8 cellular contexts compared by ENCODE assay signal in genomic region chr5:98796197-98796972, GRCh38. TPM values are rescaled to one million over a fixed set of nuclear protein-coding genes. Genes with fewer than 3 reads are reported as not detected.
DNase-seq lines count a peak whose midpoint lies in the region; ATAC-seq, FAIRE-seq and TF ChIP-seq lines count a peak whose summit lies in the region.

No MANE protein-coding gene starts in this region.

- no peak overlapping the region for H2BK15ac ChIP-seq in H1 (ENCODE audit: low read length)

- no peak overlapping the region for H3K27ac Mint-ChIP-seq in natural killer cell
- H3K27ac Mint-ChIP-seq in natural killer cell treated with Interleukin-12 subunit alpha and Interleukin-12 subunit beta and Interleukin-15 and Interleukin-18, amount 100 ng/mL, for 72 hours, result no peak overlapping the region
- no peak overlapping the region for H3K27ac Mint-ChIP-seq in activated B cell treated with CpG ODN at 0.5 μM for 24 hours
- H3K27ac Mint-ChIP-seq in type B pancreatic cell, result peak overlapping the region; percentile 38

- TF ChIP-seq CTCF in natural killer cell (IDR thresholded peaks at IDR 0.05) (peak; percentile 58), Loucy (conservative IDR thresholded peaks at IDR 0.05; ENCODE audit: low read length) (peak; percentile 63), activated B cell treated with CpG ODN at 0.5 μM for 24 hours (IDR thresholded peaks at IDR 0.05) (peak; percentile 26), H1 (IDR thresholded peaks at IDR 0.05; ENCODE audit: control extremely low read depth in 1 of 3, insufficient read depth in 1 of 3, low read depth in 1 of 3, low read length in 3 of 3) (peak in 2 of 3 experiments; percentile 48 to 66; a peak in 2 of 4 replicates), type B pancreatic cell (conservative IDR thresholded peaks at IDR 0.05) (peak; percentile 85)

- H3K9me2 ChIP-seq in Loucy (replicated peaks; ENCODE audit: low read depth, low read length), result no peaks in the 10 kb centered on the region

- H4K8ac ChIP-seq in H1 (ENCODE audit: extremely low read depth, insufficient read depth, low read length), result no peak overlapping the region

- no peak overlapping the region for H3K4me3 Mint-ChIP-seq in natural killer cell
- H3K4me3 Mint-ChIP-seq in natural killer cell treated with Interleukin-12 subunit alpha and Interleukin-12 subunit beta and Interleukin-15 and Interleukin-18, amount 100 ng/mL, for 72 hours, result no peak overlapping the region
- H3K4me3 Mint-ChIP-seq in activated B cell treated with CpG ODN at 0.5 μM for 24 hours, result no peak overlapping the region
- peak overlapping the region; percentile 8 for H3K4me3 Mint-ChIP-seq in type B pancreatic cell

- no peaks in the 10 kb centered on the region for H3K36me3 Mint-ChIP-seq in natural killer cell
- no peaks in the 10 kb centered on the region for H3K36me3 Mint-ChIP-seq in natural killer cell treated with Interleukin-12 subunit alpha and Interleukin-12 subunit beta and Interleukin-15 and Interleukin-18, amount 100 ng/mL, for 72 hours
- peaks cover 19% of the 10 kb centered on the region for H3K36me3 Mint-ChIP-seq in activated B cell treated with CpG ODN at 0.5 μM for 24 hours (ENCODE audit: low read depth)
- H3K36me3 Mint-ChIP-seq in type B pancreatic cell, result peaks cover 9% of the 10 kb centered on the region

- H3K79me2 ChIP-seq in Loucy (ENCODE audit: insufficient read depth, low read length) (no peaks in the 10 kb centered on the region), H1 (ENCODE audit: control insufficient read depth in 1 of 2, insufficient read depth in 2 of 2, low read length in 2 of 2) (peaks cover 0 to 16% of the 10 kb centered on the region in 2 experiments; a peak in 2 of 4 replicates)

- no peak overlapping the region for H2BK12ac ChIP-seq in H1 (ENCODE audit: low read depth, low read length)

- H3K27me3 Mint-ChIP-seq in natural killer cell (ENCODE audit: low read depth in 2 of 2) (peaks cover 0 to 13% of the 10 kb centered on the region in 2 donors), activated B cell treated with CpG ODN at 0.5 μM for 24 hours (no peaks in the 10 kb centered on the region), type B pancreatic cell (no peaks in the 10 kb centered on the region)
- H3K27me3 Mint-ChIP-seq in natural killer cell treated with Interleukin-12 subunit alpha and Interleukin-12 subunit beta and Interleukin-15 and Interleukin-18, amount 100 ng/mL, for 72 hours, result peaks cover 2 to 13% of the 10 kb centered on the region in 2 donors

- H3K27me3 ChIP-seq in Loucy (ENCODE audit: insufficient read depth, low read length, poor library complexity, severe bottlenecking), result no peaks in the 10 kb centered on the region
- no peaks in the 10 kb centered on the region for H3K27me3 ChIP-seq in H1 (replicated peaks in 1 of 4; ENCODE audit: control insufficient read depth in 3 of 4, extremely low read depth in 1 of 4, insufficient read depth in 3 of 4, low read length in 3 of 4)

- H2BK120ac ChIP-seq in H1 (replicated peaks; ENCODE audit: low read depth, low read length), result no peak overlapping the region

- H3K9ac ChIP-seq in Loucy (ENCODE audit: low read depth, low read length, poor library complexity, severe bottlenecking) (no peak overlapping the region), H1 (replicated peaks in 1 of 4; ENCODE audit: extremely low read depth in 1 of 4, low read depth in 3 of 4, low read length in 3 of 4) (no peak overlapping the region; a peak in 1 of 7 replicates)

- peak in 2 of 3 donors; percentile 46 to 57 for ATAC-seq in natural killer cell
- no peak for ATAC-seq in natural killer cell treated with Interleukin-12 subunit alpha and Interleukin-12 subunit beta and Interleukin-15 and Interleukin-18, amount 100 ng/mL, for 72 hours
- ATAC-seq in activated B cell treated with CpG ODN at 0.5 μM for 24 hours (ENCODE audit: low read depth), result peak; percentile 75

- intact Hi-C loops in natural killer cell (cut with micrococcal nuclease) (no loop called here), activated B cell treated with CpG ODN at 0.5 μM for 24 hours (cut with micrococcal nuclease) (loop anchor here (1.0 to 10.0 kb wide), 4 partner anchors 23 to 1565 kb away; partner anchors contain the start of gene RGMB)

- no peak overlapping the region for H2BK20ac ChIP-seq in H1 (ENCODE audit: low read length)

- no peaks in the 10 kb centered on the region for H3F3A ChIP-seq in Loucy (ENCODE audit: low read depth)

- no peak overlapping the region for H2AK5ac ChIP-seq in H1 (ENCODE audit: low read depth, low read length)

- H3K4me1 Mint-ChIP-seq in natural killer cell (no peaks in the 10 kb centered on the region), activated B cell treated with CpG ODN at 0.5 μM for 24 hours (peaks cover 8% of the 10 kb centered on the region), type B pancreatic cell (ENCODE audit: unreplicated experiment) (peaks cover 24% of the 10 kb centered on the region)
- H3K4me1 Mint-ChIP-seq in natural killer cell treated with Interleukin-12 subunit alpha and Interleukin-12 subunit beta and Interleukin-15 and Interleukin-18, amount 100 ng/mL, for 72 hours (ENCODE audit: low read depth in 2 of 2), result no peaks in the 10 kb centered on the region

- H4K20me1 ChIP-seq in Loucy (ENCODE audit: insufficient read depth, low read length, poor library complexity, severe bottlenecking), result no peaks in the 10 kb centered on the region
- H4K20me1 ChIP-seq in H1 (replicated peaks in 1 of 2; ENCODE audit: control insufficient read depth in 1 of 2, insufficient read depth in 2 of 2, low read length in 2 of 2), result peaks cover 2 to 8% of the 10 kb centered on the region in 2 experiments

- H3K4me3 ChIP-seq in Loucy (ENCODE audit: low read length, poor library complexity, severe bottlenecking) (no peak overlapping the region), H1 (ENCODE audit: extremely low read depth in 1 of 4, insufficient read depth in 2 of 4, low read depth in 3 of 4, low read length in 4 of 4) (peak overlapping the region in 1 of 4 experiments; percentile 6; a peak in 1 of 8 replicates)

- H3K4ac ChIP-seq in H1 (replicated peaks; ENCODE audit: insufficient read length, low read depth, low read length), result no peak overlapping the region

- H3K4me2 ChIP-seq in Loucy (ENCODE audit: low read depth, low read length, poor library complexity, severe bottlenecking) (no peak overlapping the region), H1 (ENCODE audit: insufficient read depth in 1 of 2, low read depth in 2 of 2, low read length in 2 of 2) (peak overlapping the region in 1 of 2 experiments; percentile 25; a peak in 2 of 4 replicates)

- FAIRE-seq in H1 (lab: Jason Lieb, UNC), result no peak

- H2AFZ ChIP-seq in Loucy (ENCODE audit: low read length), result no peak overlapping the region
- no peak overlapping the region for H2AFZ ChIP-seq in H1 (ENCODE audit: low read length)

- 7% methylated on average over 7 of the region's 7 CpGs; no CpG with 5 or more reads in 1 of the 2 experiments for WGBS in H1 (ENCODE audit: extremely low coverage in 1 of 2, insufficient coverage in 1 of 2, insufficient read length in 1 of 2, insufficient replicate concordance in 2 of 2, low coverage in 1 of 2, low lambda C conversion rate in 2 of 2, missing lambda C conversion rate in 1 of 2), 2 experiments

- H3K18ac ChIP-seq in H1 (ENCODE audit: extremely low read depth, low read length), result no peak overlapping the region

- H4K5ac ChIP-seq in H1 (ENCODE audit: insufficient read length, low read depth, low read length), result no peak overlapping the region

- TF ChIP-seq RAD21 in H1 (IDR thresholded peaks at IDR 0.05 in 1 of 2, conservative IDR thresholded peaks at IDR 0.05 in 1 of 2; ENCODE audit: low read depth in 2 of 2, low read length in 2 of 2), result peak; percentile 71 to 74

- H3K9me3 Mint-ChIP-seq in natural killer cell (no peaks in the 10 kb centered on the region), activated B cell treated with CpG ODN at 0.5 μM for 24 hours (no peaks in the 10 kb centered on the region), type B pancreatic cell (no peaks in the 10 kb centered on the region)
- H3K9me3 Mint-ChIP-seq in natural killer cell treated with Interleukin-12 subunit alpha and Interleukin-12 subunit beta and Interleukin-15 and Interleukin-18, amount 100 ng/mL, for 72 hours, result no peaks in the 10 kb centered on the region

- H3K27ac ChIP-seq in H1 (ENCODE audit: low read depth, low read length), result no peak overlapping the region

- no peaks in the 10 kb centered on the region for H3K4me1 ChIP-seq in Loucy (ENCODE audit: insufficient read depth, low read length, poor library complexity, severe bottlenecking)
- peaks cover 3 to 6% (median 3%) of the 10 kb centered on the region in 4 experiments; a peak in 4 of 7 replicates for H3K4me1 ChIP-seq in H1 (replicated peaks in 1 of 4; ENCODE audit: control insufficient read depth in 3 of 4, insufficient read depth in 4 of 4, low read length in 3 of 4)

- H3K9me3 ChIP-seq in Loucy (ENCODE audit: insufficient read depth, low read depth, low read length) (no peaks in the 10 kb centered on the region), H1 (ENCODE audit: insufficient read depth in 2 of 2, low read depth in 1 of 2, low read length in 1 of 2) (no peaks in the 10 kb centered on the region)

- H3K79me1 ChIP-seq in H1 (ENCODE audit: low read depth, low read length), result peaks cover 2% of the 10 kb centered on the region; the same call in 1 of the 2 replicates

- no peaks in the 10 kb centered on the region for H3K23me2 ChIP-seq in H1 (ENCODE audit: low read depth, low read length)

- no peak for TF ChIP-seq EP300 in H1 (IDR thresholded peaks at IDR 0.05; ENCODE audit: borderline replicate concordance in 1 of 2, low read depth in 2 of 2, low read length in 2 of 2)

- no peak overlapping the region for H3K56ac ChIP-seq in H1 (replicated peaks; ENCODE audit: insufficient read length, low read depth, low read length)

- H3K23ac ChIP-seq in H1 (ENCODE audit: insufficient read length), result no peak overlapping the region

- TF ChIP-seq POLR2A in H1 (IDR thresholded peaks at IDR 0.05; ENCODE audit: control extremely low read depth in 1 of 2, low read depth in 2 of 2, low read length in 2 of 2), result no peak

- no peak overlapping the region for H3K14ac ChIP-seq in H1 (ENCODE audit: insufficient read length)

- no peak for DNase-seq in natural killer cell
- DNase-seq in natural killer cell treated with Interleukin-12 subunit alpha and Interleukin-12 subunit beta and Interleukin-15 and Interleukin-18, amount 100 ng/mL, for 72 hours (ENCODE audit: low spot score), result no peak
- DNase-seq in HCEC 1CT, result peak; percentile 69
- no peak for DNase-seq in activated B cell treated with CpG ODN at 0.5 μM for 24 hours
- peak in 1 of 2 experiments; percentile 71 for DNase-seq in H1 (ENCODE audit: low read depth in 1 of 2, low spot score in 2 of 2)
- peak; percentile 44 for DNase-seq in mucosa of gallbladder (ENCODE audit: low spot score)
- no peak for DNase-seq in type B pancreatic cell (ENCODE audit: extremely low spot score, unreplicated experiment)

- no peak overlapping the region for H4K91ac ChIP-seq in H1 (replicated peaks; ENCODE audit: insufficient read length, low read length)

- no peak overlapping the region for H2BK5ac ChIP-seq in H1 (ENCODE audit: low read depth, low read length)

- CTCF ChIA-PET in activated B cell treated with CpG ODN at 0.5 μM for 24 hours (lab: Charles Lee) (interaction anchor here (0.6 to 5.6 kb wide), 8 partner anchors 8 to 1565 kb away, joined by 3 to 35 read pairs (median 4); no protein-coding TSS in a partner anchor), H1 (lab: Charles Lee; ENCODE audit: partially characterized antibody) (interaction anchor here (0.6 to 5.6 kb wide), 31 partner anchors 9 to 1773 kb away, joined by 3 to 81 read pairs (median 4); partner anchors contain the start of gene RGMB)

- H3K36me3 ChIP-seq in Loucy (ENCODE audit: insufficient read depth, low read length) (no peaks in the 10 kb centered on the region), H1 (ENCODE audit: control insufficient read depth in 2 of 4, insufficient read depth in 4 of 4, low read length in 3 of 4) (peaks cover 4 to 14% (median 7%) of the 10 kb centered on the region in 4 experiments; a peak in 6 of 8 replicates)

- POLR2A ChIA-PET in activated B cell treated with CpG ODN at 0.5 μM for 24 hours (lab: Charles Lee), result no interaction called here
- POLR2A ChIA-PET in H1 (lab: Charles Lee; ENCODE audit: partially characterized antibody), result interaction anchor here (0.7 to 3.2 kb wide), 6 partner anchors 10 to 1151 kb away, joined by 3 to 23 read pairs (median 5); no protein-coding TSS in a partner anchor

RNA-seq across cellular contexts. Expression of gene RGMB, which starts 22.9 kb away (rescaled TPM):
- total RNA-seq in natural killer cell (1 to 10 TPM in 1 of 3 donors, under 1 TPM in 2; 0.35 to 1.5 (median 0.86) TPM), activated B cell treated with CpG ODN at 0.5 μM for 24 hours (12.7 and 13.8 TPM in 2 replicates), mucosa of gallbladder (15.0 TPM), type B pancreatic cell (ENCODE audit: low replicate concordance) (16.7 and 36.5 TPM in 2 replicates)
- total RNA-seq in natural killer cell treated with Interleukin-12 subunit alpha and Interleukin-12 subunit beta and Interleukin-15 and Interleukin-18, amount 100 ng/mL, for 72 hours, result under 1 TPM; 0.74 to 0.78 TPM
- 27.0 and 27.9 TPM in 2 replicates for total RNA-seq in H1 (2021; fragmentation: NEBNext Ultra II Directional; extraction: Animal tissue kit (Norgen Biotek cat#: 25700))
- 11.7 and 24.4 TPM in 2 replicates for polyA plus RNA-seq in H1 (2011; rRNA removed)
- 17.4 TPM for polyA plus RNA-seq in H1 (2011; cell fraction: cytosol; rRNA removed)
- polyA plus RNA-seq in H1 (2011; cell fraction: nucleus; rRNA removed), result 35.8 TPM
- polyA plus RNA-seq in H1 (2012, experiment 1 of 2), result 7.3 to 10.4 TPM (median 9.0 TPM) in 4 replicates
- polyA plus RNA-seq in H1 (2012, experiment 2 of 2), result 4.7 TPM
- polyA plus RNA-seq in H1 (2013, experiment 1 of 2), result 18.4 TPM
- polyA plus RNA-seq in H1 (2013, experiment 2 of 2), result 19.6 TPM
- polyA minus RNA-seq in H1 (2011; rRNA and poly(A)+ RNA removed), result 25.7 and 42.7 TPM in 2 replicates
- polyA minus RNA-seq in H1 (2011; cell fraction: cytosol; rRNA and poly(A)+ RNA removed), result 21.7 TPM
- 68.1 TPM for polyA minus RNA-seq in H1 (2011; cell fraction: nucleus; rRNA and poly(A)+ RNA removed)

Comparison
In these comparisons a context has a peak if more than half of its experiments do, and no peak if none do; other contexts are left out.
1. ATAC-seq: peak in natural killer cell (2 of 3) and activated B cell treated with CpG ODN at 0.5 μM for 24 hours (single experiment); none in natural killer cell treated with Interleukin-12 subunit alpha and Interleukin-12 subunit beta and Interleukin-15 and Interleukin-18, amount 100 ng/mL, for 72 hours (0 of 2).
2. DNase-seq: peak in HCEC 1CT (single experiment) and mucosa of gallbladder (single experiment); none in natural killer cell (single experiment), natural killer cell treated with Interleukin-12 subunit alpha and Interleukin-12 subunit beta and Interleukin-15 and Interleukin-18, amount 100 ng/mL, for 72 hours (single experiment), activated B cell treated with CpG ODN at 0.5 μM for 24 hours (single experiment) and type B pancreatic cell (single experiment).
3. CTCF ChIP-seq: peak in every context shown above with its lines; median percentile 85 in type B pancreatic cell; 63 in Loucy; 58 in natural killer cell; 57 in H1; 26 in activated B cell treated with CpG ODN at 0.5 μM for 24 hours.